Comparison of ENCODE assay signal across 18 cellular contexts in genomic region chrX:133586443-133586842, GRCh38.
DNase-seq lines count a peak whose midpoint lies in the region; ATAC-seq and TF ChIP-seq lines count a peak whose summit lies in the region.
"Had no signal": no experiment of that assay in that cellular context is flagged by ENCODE, and none has a peak within 500 bp of the region (broad histone marks: within the 10 kb centered on the region; RNA-seq: fewer than 3 reads in every experiment).

No MANE protein-coding gene starts in this region.

- POLR2A ChIA-PET in CD8-positive, alpha-beta T cell (lab: Charles Lee) = no interaction called here

- H3K27me3 ChIP-seq in CD8-positive, alpha-beta T cell (ENCODE audit: insufficient read depth, low read length) = no peaks in the 10 kb centered on the region

- CTCF ChIA-PET in CD8-positive, alpha-beta T cell (lab: Charles Lee) = no interaction called here
- CTCF ChIA-PET in activated naive CD4-positive, alpha-beta T cell treated with anti-CD3 and anti-CD28 coated beads, Interleukin-2, amount 10 ng/mL, durations not matched to agents 7 days and 5 days (lab: Charles Lee) = interaction anchor here (0.7 kb wide), 1 partner anchor 656 kb away, joined by 3 read pairs; no protein-coding TSS in a partner anchor

- no peak overlapping the region for H3K4me3 ChIP-seq in CD8-positive, alpha-beta T cell (ENCODE audit: low read depth, low read length)
- H3K4me3 ChIP-seq: K562 had no signal

- no peak for ATAC-seq in CD8-positive, alpha-beta T cell
- ATAC-seq: K562 had no signal

- DNase-seq in DMS53 (lab: John Stamatoyannopoulos, UW) = peak; percentile 12
- DNase-seq in DMS53 treated with DMSO at 0.1 percent for 48 hours (lab: John Stamatoyannopoulos, UW; ENCODE audit: unreplicated experiment) = no peak
- peak; percentile 58 for DNase-seq in astrocyte of the hippocampus (ENCODE audit: low read depth, low spot score)
- peak; percentile 41 for DNase-seq in kidney glomerular epithelial cell (lab: John Stamatoyannopoulos, UW)
- DNase-seq in NCI-H2029 treated with DMSO at 0.1 percent for 48 hours (lab: John Stamatoyannopoulos, UW) = no peak
- no peak for DNase-seq in CD8-positive, alpha-beta T cell
- DNase-seq in cortex of kidney (lab: John Stamatoyannopoulos, UW) = no peak
- DNase-seq in activated naive CD4-positive, alpha-beta T cell treated with anti-CD3 and anti-CD28 coated beads, Interleukin-2, amount 10 ng/mL, durations not matched to agents 7 days and 5 days = no peak
- DNase-seq: Calu3; DMS79 treated with DMSO at 0.1 percent for 48 hours; GDM1; NCI-H1048; NCI-H69; NK-92 treated with Interleukin-12 subunit alpha and Interleukin-12 subunit beta, amount 100 ng/mL, for 24 hours; OCI-M1 had no signal

- H3K9me3 ChIP-seq in CD8-positive, alpha-beta T cell (ENCODE audit: low read length) = no peaks in the 10 kb centered on the region

- H3K9me3 Mint-ChIP-seq in CD8-positive, alpha-beta T cell = no peaks in the 10 kb centered on the region
- no peaks in the 10 kb centered on the region for H3K9me3 Mint-ChIP-seq in activated naive CD4-positive, alpha-beta T cell treated with anti-CD3 and anti-CD28 coated beads, Interleukin-2, amount 10 ng/mL, durations not matched to agents 7 days and 5 days

- no peaks in the 10 kb centered on the region for H3K4me1 ChIP-seq in CD8-positive, alpha-beta T cell (ENCODE audit: insufficient read depth, low read length)

- H3K4me1 Mint-ChIP-seq in CD8-positive, alpha-beta T cell (ENCODE audit: low read depth) = no peaks in the 10 kb centered on the region
- no peaks in the 10 kb centered on the region for H3K4me1 Mint-ChIP-seq in activated naive CD4-positive, alpha-beta T cell treated with anti-CD3 and anti-CD28 coated beads, Interleukin-2, amount 10 ng/mL, durations not matched to agents 7 days and 5 days
- H3K4me1 Mint-ChIP-seq: CD14-positive monocyte had no signal

- no peak overlapping the region for H3K27ac ChIP-seq in CD8-positive, alpha-beta T cell (ENCODE audit: low read depth, low read length)
- H3K27ac ChIP-seq: 22Rv1 had no signal

- no peaks in the 10 kb centered on the region for H3K36me3 Mint-ChIP-seq in CD8-positive, alpha-beta T cell
- no peaks in the 10 kb centered on the region for H3K36me3 Mint-ChIP-seq in activated naive CD4-positive, alpha-beta T cell treated with anti-CD3 and anti-CD28 coated beads, Interleukin-2, amount 10 ng/mL, durations not matched to agents 7 days and 5 days
- H3K36me3 Mint-ChIP-seq: CD14-positive monocyte had no signal

- H3K4me3 Mint-ChIP-seq in CD8-positive, alpha-beta T cell = no peak overlapping the region
- no peak overlapping the region for H3K4me3 Mint-ChIP-seq in activated naive CD4-positive, alpha-beta T cell treated with anti-CD3 and anti-CD28 coated beads, Interleukin-2, amount 10 ng/mL, durations not matched to agents 7 days and 5 days
- H3K4me3 Mint-ChIP-seq: CD14-positive monocyte had no signal

- no peaks in the 10 kb centered on the region for H3K27me3 Mint-ChIP-seq in CD8-positive, alpha-beta T cell (ENCODE audit: low read depth)
- peaks cover 4% of the 10 kb centered on the region for H3K27me3 Mint-ChIP-seq in activated naive CD4-positive, alpha-beta T cell treated with anti-CD3 and anti-CD28 coated beads, Interleukin-2, amount 10 ng/mL, durations not matched to agents 7 days and 5 days

- no peak overlapping the region for H3K27ac Mint-ChIP-seq in CD8-positive, alpha-beta T cell
- H3K27ac Mint-ChIP-seq in activated naive CD4-positive, alpha-beta T cell treated with anti-CD3 and anti-CD28 coated beads, Interleukin-2, amount 10 ng/mL, durations not matched to agents 7 days and 5 days = no peak overlapping the region
- H3K27ac Mint-ChIP-seq: CD14-positive monocyte had no signal

- H3K36me3 ChIP-seq in CD8-positive, alpha-beta T cell (ENCODE audit: insufficient read depth, low read length) = no peaks in the 10 kb centered on the region

- TF ChIP-seq CTCF in CD8-positive, alpha-beta T cell (IDR thresholded peaks at IDR 0.05) = no peak

- intact Hi-C loops in CD8-positive, alpha-beta T cell (cut with DNase I, micrococcal nuclease) = no loop called here

Comparison
In these comparisons a context has a peak if more than half of its experiments do, and no peak if none do; other contexts are left out.
1. DNase-seq: peak in DMS53 (single experiment), astrocyte of the hippocampus (single experiment) and kidney glomerular epithelial cell (single experiment); none in DMS53 treated with DMSO at 0.1 percent for 48 hours (single experiment), NCI-H2029 treated with DMSO at 0.1 percent for 48 hours (single experiment), CD8-positive, alpha-beta T cell (0 of 7), cortex of kidney (single experiment) and activated naive CD4-positive, alpha-beta T cell treated with anti-CD3 and anti-CD28 coated beads, Interleukin-2, amount 10 ng/mL, durations not matched to agents 7 days and 5 days (single experiment).